1 cellular context compared by ENCODE assay signal in genomic region chr14:45715946-45716345, GRCh38.
TF ChIP-seq lines count a peak whose summit lies in the region.

No MANE protein-coding gene starts in this region.

TF ChIP-seq in SK-N-SH, 30 proteins besides CTCF, POLR2A, EP300 and RAD21 (continued from another document):
- TF ChIP-seq REST (IDR thresholded peaks at IDR 0.05; ENCODE audit: low read depth, low read length) (no peak), CHD2 (IDR thresholded peaks at IDR 0.05; ENCODE audit: low read length, partially characterized antibody) (no peak)
